In the genomic region with DNA sequence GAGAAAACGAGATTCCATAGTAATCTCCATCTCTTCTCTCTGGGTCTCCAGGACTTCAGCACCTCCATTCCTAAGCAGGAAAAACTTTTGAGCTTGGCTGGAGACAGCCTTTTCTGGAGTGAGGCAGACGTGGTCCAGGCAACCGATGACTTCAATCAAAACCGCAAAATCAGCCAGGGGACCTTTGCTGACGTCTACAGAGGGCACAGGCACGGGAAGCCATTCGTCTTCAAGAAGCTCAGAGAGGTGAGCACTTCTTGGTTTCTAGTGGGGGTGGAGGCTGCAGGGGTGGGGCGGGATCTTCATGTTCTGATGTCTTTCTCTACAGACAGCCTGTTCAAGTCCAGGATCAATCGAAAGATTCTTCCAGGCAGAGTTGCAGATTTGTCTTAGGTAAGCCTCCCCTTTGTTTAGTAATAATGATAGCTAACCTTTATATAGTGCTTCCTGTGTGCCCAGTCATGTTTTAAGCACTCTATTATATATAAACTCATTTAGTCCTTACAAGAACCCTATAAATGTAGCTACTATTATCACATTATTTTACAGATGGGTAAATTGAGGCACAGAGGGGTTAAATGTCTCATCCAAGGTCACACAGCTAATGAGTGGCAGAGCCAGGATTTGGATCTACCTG, we compare ENCODE assay signal across 21 cellular contexts. TPM values are rescaled to one million over a fixed set of nuclear protein-coding genes. Genes with fewer than 3 reads are reported as not detected.
DNase-seq lines count a peak whose midpoint lies in the region; ATAC-seq, FAIRE-seq and TF ChIP-seq lines count a peak whose summit lies in the region.
"Had no signal": no experiment of that assay in that cellular context is flagged by ENCODE, and none has a peak within 500 bp of the region (broad histone marks: within the 10 kb centered on the region; RNA-seq: fewer than 3 reads in every experiment).

No MANE protein-coding gene starts in this region.

- no peaks in the 10 kb centered on the region for H3K4me1 ChIP-seq in pancreas
- H3K4me1 ChIP-seq: ascending aorta, BE2C, SJSA1, upper lobe of right lung had no signal

- no peak for DNase-seq in T-helper 1 cell
- peak; percentile 15 for DNase-seq in OCI-M1 (lab: John Stamatoyannopoulos, UW)
- peak; percentile 24 for DNase-seq in germinal center (ENCODE audit: low spot score)
- no peak for DNase-seq in stimulated activated CD4-positive, alpha-beta T cell treated with anti-CD3 and anti-CD28 coated beads, Interleukin-4, amount 100 ng/mL, for 4 hours
- no peak for DNase-seq in pancreas
- DNase-seq: 8988T; activated naive CD4-positive, alpha-beta T cell treated with anti-CD3 and anti-CD28 coated beads for 36 hours; BE2C; head of caudate nucleus; NCI-H1417 treated with DMSO at 0.1 percent for 48 hours; NCI-H524 treated with DMSO at 0.1 percent for 48 hours; PC-9; stimulated activated CD4-positive, alpha-beta T cell treated with anti-CD3 and anti-CD28 coated beads, Interleukin-2, amount 100 ng/mL, for 24 hours; upper lobe of right lung had no signal

- H3K4me1 Mint-ChIP-seq in T-helper 1 cell treated with Interleukin-12 subunit alpha and Interleukin-12 subunit beta and Interleukin-4 antibody, amounts not matched to agents 30 μg/mL and 1 μg/mL, for 36 hours (ENCODE audit: low read depth), result peaks cover 9% of the 10 kb centered on the region

- no peaks in the 10 kb centered on the region for H3K36me3 ChIP-seq in pancreas
- H3K36me3 ChIP-seq: BE2C had no signal

- peak; percentile 71 for ATAC-seq in GM21786 (IDR thresholded peaks at IDR 0.05; ENCODE audit: unreplicated experiment)
- no peak for ATAC-seq in HG03159 (IDR thresholded peaks at IDR 0.05; ENCODE audit: unreplicated experiment)
- no peak for ATAC-seq in pancreas
- ATAC-seq: left lobe of liver, upper lobe of right lung had no signal

- intact Hi-C loops in pancreas (cut with DNase I), result no loop called here

- no peak overlapping the region for H3K27ac ChIP-seq in pancreas
- H3K27ac ChIP-seq: ascending aorta, PC-9, SJSA1, upper lobe of right lung had no signal

- H3K9me3 ChIP-seq in pancreas, result no peaks in the 10 kb centered on the region
- H3K9me3 ChIP-seq: ascending aorta, BE2C, SJSA1, upper lobe of right lung had no signal

- H3K27me3 Mint-ChIP-seq in T-helper 1 cell treated with Interleukin-12 subunit alpha and Interleukin-12 subunit beta and Interleukin-4 antibody, amounts not matched to agents 30 μg/mL and 1 μg/mL, for 36 hours (ENCODE audit: low read depth), result no peaks in the 10 kb centered on the region
- H3K27me3 Mint-ChIP-seq: progenitor cell of endocrine pancreas had no signal

- H3K27me3 ChIP-seq in pancreas, result no peaks in the 10 kb centered on the region
- H3K27me3 ChIP-seq: ascending aorta, BE2C, SJSA1, upper lobe of right lung had no signal

- H3K9me3 Mint-ChIP-seq in T-helper 1 cell treated with Interleukin-12 subunit alpha and Interleukin-12 subunit beta and Interleukin-4 antibody, amounts not matched to agents 30 μg/mL and 1 μg/mL, for 36 hours, result peaks cover 7% of the 10 kb centered on the region

- WGBS in pancreas, 2 donors, result 85 to 87% methylated on average over 9 of the region's 9 CpGs

- no peak for TF ChIP-seq CTCF in pancreas (IDR thresholded peaks at IDR 0.05)

- FAIRE-seq in pancreas (lab: Jason Lieb, UNC), result no peak

- no peak overlapping the region for H3K4me3 ChIP-seq in pancreas
- H3K4me3 ChIP-seq: ascending aorta, PC-9, SJSA1, upper lobe of right lung had no signal

- peaks cover 45% of the 10 kb centered on the region for H3K36me3 Mint-ChIP-seq in T-helper 1 cell treated with Interleukin-12 subunit alpha and Interleukin-12 subunit beta and Interleukin-4 antibody, amounts not matched to agents 30 μg/mL and 1 μg/mL, for 36 hours (ENCODE audit: low read depth)

- no peak overlapping the region for H3K4me3 Mint-ChIP-seq in T-helper 1 cell treated with Interleukin-12 subunit alpha and Interleukin-12 subunit beta and Interleukin-4 antibody, amounts not matched to agents 30 μg/mL and 1 μg/mL, for 36 hours
- H3K4me3 Mint-ChIP-seq: activated naive CD4-positive, alpha-beta T cell treated with anti-CD3 and anti-CD28 coated beads for 36 hours had no signal

- H3K27ac Mint-ChIP-seq in T-helper 1 cell treated with Interleukin-12 subunit alpha and Interleukin-12 subunit beta and Interleukin-4 antibody, amounts not matched to agents 30 μg/mL and 1 μg/mL, for 36 hours, result peak overlapping the region; percentile 41
- H3K27ac Mint-ChIP-seq: activated naive CD4-positive, alpha-beta T cell treated with anti-CD3 and anti-CD28 coated beads for 36 hours; progenitor cell of endocrine pancreas had no signal

RNA-seq across cellular contexts. Expression of a gene that starts 35.0 kb away (rescaled TPM):
- total RNA-seq in pancreas, result 10 to 100 TPM; 12.8 to 23.1 (median 16.0) TPM
- polyA plus RNA-seq in pancreas, result 10 to 100 TPM in 1 of 2 donors, 1 to 10 TPM in 1; 9.2 to 14.9 TPM

RNA-seq across cellular contexts. Expression of a gene that starts 48.6 kb away (rescaled TPM):
- total RNA-seq in pancreas, result 1 to 10 TPM in 3 of 6 donors, under 1 TPM in 3; 0.74 to 5.4 (median 1.1) TPM
- polyA plus RNA-seq in pancreas, result 1 to 10 TPM; 1.2 to 1.3 TPM

Comparison
In these comparisons a context has a peak if more than half of its experiments do, and no peak if none do; other contexts are left out.
1. DNase-seq: peak in OCI-M1 (single experiment) and germinal center (single experiment); none in T-helper 1 cell (0 of 5), stimulated activated CD4-positive, alpha-beta T cell treated with anti-CD3 and anti-CD28 coated beads, Interleukin-4, amount 100 ng/mL, for 4 hours (0 of 2) and pancreas (0 of 6).